1 cellular context compared by ENCODE assay signal in the genomic region with DNA sequence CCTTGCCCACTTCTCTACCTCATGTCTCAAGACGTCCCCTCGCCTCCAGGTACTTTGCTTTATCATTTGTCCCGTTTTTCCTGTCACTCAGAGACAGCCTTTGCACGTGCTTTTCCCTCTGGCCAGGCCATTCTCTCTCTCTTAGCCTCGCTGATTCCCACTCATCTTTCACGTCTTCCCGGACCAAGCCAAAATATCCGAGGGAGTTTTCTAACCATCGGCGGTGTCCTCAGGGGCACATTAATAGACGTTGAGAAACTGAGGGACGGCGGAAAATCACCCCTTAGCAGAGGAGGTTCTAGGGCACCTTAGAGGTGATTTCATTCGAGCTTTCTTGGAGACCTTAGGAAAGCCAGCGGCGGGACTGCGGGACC.
TF ChIP-seq lines count a peak whose summit lies in the region.

No MANE protein-coding gene starts in this region.

TF ChIP-seq in H1, 55 proteins besides CTCF, POLR2A, EP300 and RAD21:
- TF ChIP-seq EZH2 (IDR thresholded peaks at IDR 0.05; ENCODE audit: low read depth, low read length, severe bottlenecking), result peak; percentile 83
- TF ChIP-seq EGR1 (IDR thresholded peaks at IDR 0.05; ENCODE audit: borderline replicate concordance, low read depth, low read length), result no peak
- TF ChIP-seq TEAD4 (IDR thresholded peaks at IDR 0.05; ENCODE audit: low read depth, low read length), result no peak
- TF ChIP-seq RNF2 (IDR thresholded peaks at IDR 0.05; ENCODE audit: borderline replicate concordance, low read depth, low read length, missing control alignments, poor library complexity, severe bottlenecking), result peak; percentile 77
- peak; percentile 83 for TF ChIP-seq SUZ12 (IDR thresholded peaks at IDR 0.05; ENCODE audit: low read length)
- peak; percentile 5; the same call in 1 of the 2 replicates for TF ChIP-seq MAX (IDR thresholded peaks at IDR 0.05)
- no peak for TF ChIP-seq POLR2AphosphoS5 (IDR thresholded peaks at IDR 0.05; ENCODE audit: low read depth, low read length)
- TF ChIP-seq KDM5A (IDR thresholded peaks at IDR 0.05; ENCODE audit: low read length), result no peak
